Comparison of ENCODE assay signal across 23 cellular contexts in the genomic region with DNA sequence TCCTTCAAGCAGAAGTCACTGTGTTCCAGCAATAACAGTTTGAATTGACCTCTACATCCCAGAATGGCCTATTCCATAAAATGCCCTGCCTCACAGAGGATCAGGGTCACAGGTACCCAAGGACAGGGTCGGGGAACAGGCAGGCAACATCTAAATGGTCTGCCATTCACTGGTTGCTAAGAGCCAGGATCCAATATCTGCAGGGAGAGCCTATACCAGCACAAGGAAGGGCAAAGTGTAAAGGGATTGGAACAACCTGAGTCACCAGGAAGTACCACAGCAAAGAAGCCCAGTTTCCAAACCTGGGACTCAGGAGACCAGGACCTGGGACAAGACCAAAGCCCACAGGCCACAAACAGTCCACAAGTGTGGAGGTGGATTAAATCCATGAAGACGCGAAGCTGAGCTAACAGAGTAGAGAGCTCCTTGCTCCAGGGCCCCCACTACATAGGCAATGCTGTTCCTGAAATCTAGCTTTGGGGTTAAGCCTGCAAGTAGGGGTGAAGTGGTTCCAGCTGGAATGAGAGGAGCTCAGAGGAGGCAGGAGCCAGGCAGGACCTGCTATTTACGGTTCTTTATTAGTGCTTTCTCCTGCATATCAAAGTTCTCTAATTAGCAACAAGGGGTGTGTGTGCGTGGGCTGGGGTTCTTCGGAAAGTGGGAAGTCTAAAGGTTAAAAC.
"Had no signal": no experiment of that assay in that cellular context is flagged by ENCODE, and none has a peak within 500 bp of the region (broad histone marks: within the 10 kb centered on the region; RNA-seq: fewer than 3 reads in every experiment).

No MANE protein-coding gene starts in this region.

- H3K27ac Mint-ChIP-seq: natural killer cell treated with Interleukin-12 subunit alpha and Interleukin-12 subunit beta and Interleukin-15 and Interleukin-18, amount 100 ng/mL, for 72 hours; stimulated activated effector memory CD8-positive, alpha-beta T cell treated with anti-CD3 and anti-CD28 coated beads, Interleukin-12 subunit alpha, Interleukin-12 subunit beta, amount 100 ng/mL, for 72 hours had no signal

- H3K27me3 ChIP-seq: colonic mucosa, foreskin keratinocyte, gastroesophageal sphincter, right atrium auricular region, thyroid gland, vagina had no signal

- H3K36me3 Mint-ChIP-seq: natural killer cell treated with Interleukin-12 subunit alpha and Interleukin-12 subunit beta and Interleukin-15 and Interleukin-18, amount 100 ng/mL, for 72 hours; stimulated activated effector memory CD8-positive, alpha-beta T cell treated with anti-CD3 and anti-CD28 coated beads, Interleukin-12 subunit alpha, Interleukin-12 subunit beta, amount 100 ng/mL, for 72 hours had no signal

- H3K9me3 Mint-ChIP-seq: effector memory CD8-positive, alpha-beta T cell; natural killer cell treated with Interleukin-12 subunit alpha and Interleukin-12 subunit beta and Interleukin-15 and Interleukin-18, amount 100 ng/mL, for 72 hours; stimulated activated effector memory CD8-positive, alpha-beta T cell treated with anti-CD3 and anti-CD28 coated beads, Interleukin-12 subunit alpha, Interleukin-12 subunit beta, amount 100 ng/mL, for 72 hours had no signal

- H3K36me3 ChIP-seq: colonic mucosa, gastroesophageal sphincter, heart right ventricle, lower lobe of right lung, prostate gland, right atrium auricular region, stomach, thyroid gland, vagina had no signal

- H3K27me3 Mint-ChIP-seq: effector memory CD8-positive, alpha-beta T cell had no signal

- H3K4me3 ChIP-seq: colonic mucosa, gastroesophageal sphincter, heart right ventricle, lower lobe of right lung, prostate gland, right atrium auricular region, stomach, thyroid gland, vagina had no signal

- H3K9me3 ChIP-seq: colonic mucosa, gastroesophageal sphincter, heart right ventricle, lower lobe of right lung, prostate gland, right atrium auricular region, stomach, thyroid gland, vagina had no signal

- H3K4me1 ChIP-seq: colonic mucosa, foreskin keratinocyte, gastroesophageal sphincter, heart right ventricle, lower lobe of right lung, prostate gland, right atrium auricular region, stomach, thyroid gland, vagina had no signal

- H3K27ac ChIP-seq: colonic mucosa, foreskin keratinocyte, gastroesophageal sphincter, heart right ventricle, lower lobe of right lung, prostate gland, right atrium auricular region, stomach, thyroid gland, vagina had no signal

- H3K4me3 Mint-ChIP-seq: effector memory CD8-positive, alpha-beta T cell; natural killer cell treated with Interleukin-12 subunit alpha and Interleukin-12 subunit beta and Interleukin-15 and Interleukin-18, amount 100 ng/mL, for 72 hours; neural crest cell; stimulated activated effector memory CD8-positive, alpha-beta T cell treated with anti-CD3 and anti-CD28 coated beads, Interleukin-12 subunit alpha, Interleukin-12 subunit beta, amount 100 ng/mL, for 72 hours had no signal

- ATAC-seq: effector memory CD8-positive, alpha-beta T cell; foreskin keratinocyte; gastroesophageal sphincter; heart right ventricle; left ventricle myocardium superior; lower lobe of right lung; natural killer cell treated with Interleukin-12 subunit alpha and Interleukin-12 subunit beta and Interleukin-15 and Interleukin-18, amount 100 ng/mL, for 72 hours; sciatic nerve; stimulated activated effector memory CD8-positive, alpha-beta T cell treated with anti-CD3 and anti-CD28 coated beads, Interleukin-12 subunit alpha, Interleukin-12 subunit beta, amount 100 ng/mL, for 72 hours had no signal

- DNase-seq: colonic mucosa; dermis blood vessel endothelial cell; effector memory CD8-positive, alpha-beta T cell; foreskin keratinocyte; heart right ventricle; hippocampal formation; kidney glomerular epithelial cell; left ventricle myocardium superior; lower lobe of right lung; stimulated activated CD4-positive, alpha-beta T cell treated with anti-CD3 and anti-CD28 coated beads, Interleukin-2, amount 100 ng/mL, for 24 hours; stimulated activated CD4-positive, alpha-beta T cell treated with anti-CD3 and anti-CD28 coated beads, Interleukin-4, amount 100 ng/mL, for 24 hours; stimulated activated naive CD4-positive, alpha-beta T cell treated with Interleukin-2 at 50 U/mL for 16 hours; stomach; thyroid gland; trophoblast cell had no signal
